Comparison of ENCODE assay signal across 5 cellular contexts in genomic region chr15:52170199-52170598, GRCh38. TPM values are rescaled to one million over a fixed set of nuclear protein-coding genes. Genes with fewer than 3 reads are reported as not detected.
"Had no signal": no experiment of that assay in that cellular context is flagged by ENCODE, and none has a peak within 500 bp of the region (broad histone marks: within the 10 kb centered on the region; RNA-seq: fewer than 3 reads in every experiment).

No MANE protein-coding gene starts in this region.

RNA-seq across cellular contexts. Expression of gene BCL2L10, which starts 57.6 kb away (rescaled TPM):
- total RNA-seq: subcutaneous adipose tissue, thoracic aorta, tibial nerve, upper lobe of right lung, urinary bladder had no signal
